In the genomic region with DNA sequence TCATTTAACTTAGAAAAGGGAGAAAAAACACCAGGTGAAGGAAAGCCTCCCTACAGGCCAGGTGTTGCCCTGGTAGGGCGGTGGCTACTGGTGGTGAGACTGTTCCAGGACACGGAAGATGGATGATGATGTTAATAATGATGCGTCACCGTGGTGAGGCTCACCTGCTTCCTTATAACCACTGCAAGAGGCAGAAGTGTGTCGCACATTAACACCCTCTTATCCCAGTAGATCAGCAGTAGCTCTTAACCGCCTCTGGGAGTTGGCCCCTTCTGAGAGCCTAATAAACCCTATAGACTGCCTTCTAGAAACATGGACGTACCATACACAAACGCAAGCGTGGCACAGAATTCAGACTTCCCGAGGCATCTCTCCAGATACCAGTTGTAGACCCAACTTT, we compare ENCODE assay signal across 18 cellular contexts. TPM values are rescaled to one million over a fixed set of nuclear protein-coding genes. Genes with fewer than 3 reads are reported as not detected.
DNase-seq lines count a peak whose midpoint lies in the region; ATAC-seq, FAIRE-seq and TF ChIP-seq lines count a peak whose summit lies in the region.
"Had no signal": no experiment of that assay in that cellular context is flagged by ENCODE, and none has a peak within 500 bp of the region (broad histone marks: within the 10 kb centered on the region; RNA-seq: fewer than 3 reads in every experiment).

No MANE protein-coding gene starts in this region.

- H3K4ac ChIP-seq in mesendoderm (ENCODE audit: low read depth, low read length), result no peak overlapping the region

- WGBS in HepG2 (ENCODE audit: low lambda C conversion rate), result 96% methylated on average over 10 of the region's 10 CpGs
- WGBS in right lobe of liver (ENCODE audit: insufficient coverage, low coverage, low lambda C conversion rate, missing lambda C conversion rate), result 96% methylated on average over 4 of the region's 10 CpGs
- WGBS in mesendoderm (ENCODE audit: extremely low coverage, insufficient coverage, low lambda C conversion rate), result no CpG with 5 or more reads among the region's 10 CpGs

- DNase-seq in HepG2 (ENCODE audit: low spot score), result no peak
- DNase-seq in right lobe of liver, result no peak
- DNase-seq in activated T-helper 1 cell treated with anti-CD3 and anti-CD28 coated beads, Interleukin-12 subunit alpha, Interleukin-12 subunit beta, Interleukin-2, Interleukin-4 antibody, amounts not matched to agents 30 ng/mL and 10 ng/mL and 1 ng/mL, durations not matched to agents 14 hours and 24 hours and 36 hours (ENCODE audit: low spot score), result no peak
- DNase-seq in kidney tubule cell (ENCODE audit: low spot score), result peak; percentile 55
- DNase-seq in type B pancreatic cell (ENCODE audit: extremely low spot score, unreplicated experiment), result no peak
- no peak for DNase-seq in NK-92 treated with Interleukin-12 subunit alpha and Interleukin-12 subunit beta, amount 100 ng/mL, for 24 hours (lab: John Stamatoyannopoulos, UW)
- DNase-seq in mesendoderm, result no peak
- DNase-seq in NCI-H2227 (lab: John Stamatoyannopoulos, UW; ENCODE audit: unreplicated experiment), result no peak
- DNase-seq: AML-193; effector memory CD4-positive, alpha-beta T cell; foreskin fibroblast; MG63; midbrain; T1000 had no signal

- H3K4me3 Mint-ChIP-seq in activated T-helper 1 cell treated with anti-CD3 and anti-CD28 coated beads, Interleukin-12 subunit alpha, Interleukin-12 subunit beta, Interleukin-2, Interleukin-4 antibody, amounts not matched to agents 30 ng/mL and 10 ng/mL and 1 ng/mL, durations not matched to agents 14 hours and 24 hours and 36 hours, result no peak overlapping the region
- H3K4me3 Mint-ChIP-seq in type B pancreatic cell, result no peak overlapping the region

- H3K9ac ChIP-seq in HepG2 (ENCODE audit: insufficient read depth, low read depth, low read length) (no peak overlapping the region), mesendoderm (ENCODE audit: low read length) (no peak overlapping the region)

- H3K9me3 Mint-ChIP-seq in activated T-helper 1 cell treated with anti-CD3 and anti-CD28 coated beads, Interleukin-12 subunit alpha, Interleukin-12 subunit beta, Interleukin-2, Interleukin-4 antibody, amounts not matched to agents 30 ng/mL and 10 ng/mL and 1 ng/mL, durations not matched to agents 14 hours and 24 hours and 36 hours, result no peaks in the 10 kb centered on the region
- H3K9me3 Mint-ChIP-seq in type B pancreatic cell, result no peaks in the 10 kb centered on the region

- H3K79me1 ChIP-seq in mesendoderm (ENCODE audit: low read length), result peaks cover 18% of the 10 kb centered on the region

- TF ChIP-seq EP300 in HepG2 (IDR thresholded peaks at IDR 0.05; ENCODE audit: low read depth in 2 of 2, low read length in 2 of 2) (no peak), HepG2 (CRISPR knock-in tag; IDR thresholded peaks at IDR 0.05; ENCODE audit: borderline replicate concordance) (no peak)

- H3K4me1 Mint-ChIP-seq in activated T-helper 1 cell treated with anti-CD3 and anti-CD28 coated beads, Interleukin-12 subunit alpha, Interleukin-12 subunit beta, Interleukin-2, Interleukin-4 antibody, amounts not matched to agents 30 ng/mL and 10 ng/mL and 1 ng/mL, durations not matched to agents 14 hours and 24 hours and 36 hours (ENCODE audit: low read depth), result peaks cover 39% of the 10 kb centered on the region
- H3K4me1 Mint-ChIP-seq in type B pancreatic cell (ENCODE audit: unreplicated experiment), result peaks cover 18% of the 10 kb centered on the region

- TF ChIP-seq POLR2A in HepG2 (IDR thresholded peaks at IDR 0.05; ENCODE audit: insufficient read depth in 1 of 2, low read depth in 2 of 2, low read length in 2 of 2) (no peak), right lobe of liver (IDR thresholded peaks at IDR 0.05) (no peak)

- BruUV-seq in HepG2 (replicated peaks; lab: Mats Ljungman, UMichigan), result no TSS peak

- CTCF ChIA-PET in HepG2 (lab: Yijun Ruan, JAX; ENCODE audit: low intra/inter-chr PET ratio, low total read pairs), result no interaction called here

- no peak overlapping the region for H2BK120ac ChIP-seq in mesendoderm (ENCODE audit: low read depth, low read length)

- H3K36me3 Mint-ChIP-seq in activated T-helper 1 cell treated with anti-CD3 and anti-CD28 coated beads, Interleukin-12 subunit alpha, Interleukin-12 subunit beta, Interleukin-2, Interleukin-4 antibody, amounts not matched to agents 30 ng/mL and 10 ng/mL and 1 ng/mL, durations not matched to agents 14 hours and 24 hours and 36 hours (ENCODE audit: low read depth), result peaks cover 12% of the 10 kb centered on the region
- peaks cover 5% of the 10 kb centered on the region for H3K36me3 Mint-ChIP-seq in type B pancreatic cell

- in situ Hi-C loops in HepG2 (cut with HindIII; ENCODE audit: extremely low pct_ligation_motif_present, low pct_unique_long_range_greater_than_20kb), result no loop called here

- no peaks in the 10 kb centered on the region for H3K27me3 Mint-ChIP-seq in activated T-helper 1 cell treated with anti-CD3 and anti-CD28 coated beads, Interleukin-12 subunit alpha, Interleukin-12 subunit beta, Interleukin-2, Interleukin-4 antibody, amounts not matched to agents 30 ng/mL and 10 ng/mL and 1 ng/mL, durations not matched to agents 14 hours and 24 hours and 36 hours (ENCODE audit: insufficient read depth)
- H3K27me3 Mint-ChIP-seq in type B pancreatic cell, result no peaks in the 10 kb centered on the region

- no peak overlapping the region for H2BK15ac ChIP-seq in mesendoderm (replicated peaks; ENCODE audit: low read depth)

- H3K36me3 ChIP-seq in HepG2 (replicated peaks in 1 of 2; ENCODE audit: control insufficient read depth in 1 of 2, insufficient read depth in 2 of 2, low read length in 2 of 2) (peaks cover 20 to 52% of the 10 kb centered on the region in 2 experiments), right lobe of liver (peaks cover 0 to 27% (median 11%) of the 10 kb centered on the region in 4 donors), mesendoderm (ENCODE audit: control insufficient read depth, insufficient read depth, low read length) (peaks cover 1% of the 10 kb centered on the region)

- no peak for TF ChIP-seq RAD21 in HepG2 (CRISPR knock-in tag; IDR thresholded peaks at IDR 0.05)

- no peak overlapping the region for H2AFZ ChIP-seq in HepG2 (ENCODE audit: low read length)

- no peak overlapping the region for H3K27ac ChIP-seq in HepG2 (ENCODE audit: extremely low read length, insufficient read depth, low read length)
- no peak overlapping the region for H3K27ac ChIP-seq in right lobe of liver
- no peak overlapping the region for H3K27ac ChIP-seq in mesendoderm (ENCODE audit: low read depth, low read length)
- H3K27ac ChIP-seq: SJSA1 had no signal

- H3K79me2 ChIP-seq in HepG2 (ENCODE audit: insufficient read depth, low read length), result peaks cover 77% of the 10 kb centered on the region
- H3K79me2 ChIP-seq in mesendoderm (ENCODE audit: control insufficient read depth, insufficient read depth, low read length), result peaks cover 49% of the 10 kb centered on the region

- no peak overlapping the region for H2AK5ac ChIP-seq in mesendoderm (ENCODE audit: low read length)

- H3K4me3 ChIP-seq in HepG2 (replicated peaks in 1 of 3; ENCODE audit: insufficient read depth in 1 of 3, low read depth in 2 of 3, low read length in 3 of 3) (no peak overlapping the region), right lobe of liver (no peak overlapping the region), mesendoderm (ENCODE audit: low read length) (no peak overlapping the region)
- H3K4me3 ChIP-seq: MG63, SJSA1 had no signal

- H4K8ac ChIP-seq in mesendoderm (ENCODE audit: low read depth, low read length), result no peak overlapping the region

- no peak overlapping the region for H3K4me2 ChIP-seq in HepG2 (ENCODE audit: low read depth, low read length)
- H3K4me2 ChIP-seq in mesendoderm (ENCODE audit: low read length), result no peak overlapping the region

- no peak overlapping the region for H3K23ac ChIP-seq in mesendoderm (ENCODE audit: low read length)

- H3K4me1 ChIP-seq in HepG2 (ENCODE audit: insufficient read depth, low read length) (peaks cover 24% of the 10 kb centered on the region), right lobe of liver (no peaks in the 10 kb centered on the region), mesendoderm (ENCODE audit: control insufficient read depth, low read depth, low read length) (no peaks in the 10 kb centered on the region)
- H3K4me1 ChIP-seq: SJSA1 had no signal

- H4K20me1 ChIP-seq in HepG2 (ENCODE audit: insufficient read depth, low read length), result peaks cover 24% of the 10 kb centered on the region

- no peak overlapping the region for H3K56ac ChIP-seq in mesendoderm (ENCODE audit: low read length)

- TF ChIP-seq CTCF in HepG2 (CRISPR knock-in tag; IDR thresholded peaks at IDR 0.05) (no peak), right lobe of liver (IDR thresholded peaks at IDR 0.05) (no peak), type B pancreatic cell (conservative IDR thresholded peaks at IDR 0.05) (no peak)

- no peak overlapping the region for H3K18ac ChIP-seq in mesendoderm (ENCODE audit: low read length)

- intact Hi-C loops in HepG2 (cut with micrococcal nuclease; ENCODE audit: unreplicated experiment), result no loop called here
- intact Hi-C loops in right lobe of liver (cut with DNase I), result no loop called here
- intact Hi-C loops in activated T-helper 1 cell treated with anti-CD3 and anti-CD28 coated beads, Interleukin-12 subunit alpha, Interleukin-12 subunit beta, Interleukin-2, Interleukin-4 antibody, amounts not matched to agents 30 ng/mL and 10 ng/mL and 1 ng/mL, durations not matched to agents 14 hours and 24 hours and 36 hours (cut with micrococcal nuclease), result no loop called here

- ATAC-seq in HepG2, result no peak
- no peak for ATAC-seq in right lobe of liver

- POLR2A ChIA-PET in HepG2 (lab: Yijun Ruan, JAX), result no interaction called here

- H3K27me3 ChIP-seq in HepG2 (ENCODE audit: control insufficient read depth in 1 of 2, insufficient read depth in 2 of 2, low read length in 2 of 2) (no peaks in the 10 kb centered on the region), right lobe of liver (no peaks in the 10 kb centered on the region), mesendoderm (ENCODE audit: insufficient read depth, low read length, poor library complexity) (no peaks in the 10 kb centered on the region)
- H3K27me3 ChIP-seq: MG63, SJSA1 had no signal

- no peak for FAIRE-seq in HepG2 (lab: Jason Lieb, UNC)

- H3K9me3 ChIP-seq in HepG2 (ENCODE audit: low read length) (no peaks in the 10 kb centered on the region), right lobe of liver (no peaks in the 10 kb centered on the region)
- H3K9me3 ChIP-seq: MG63, SJSA1 had no signal

- no peak overlapping the region for H2BK5ac ChIP-seq in mesendoderm (ENCODE audit: low read length)

- no peak overlapping the region for H4K5ac ChIP-seq in mesendoderm (ENCODE audit: low read length)

- peak overlapping the region; percentile 72 for H3K27ac Mint-ChIP-seq in activated T-helper 1 cell treated with anti-CD3 and anti-CD28 coated beads, Interleukin-12 subunit alpha, Interleukin-12 subunit beta, Interleukin-2, Interleukin-4 antibody, amounts not matched to agents 30 ng/mL and 10 ng/mL and 1 ng/mL, durations not matched to agents 14 hours and 24 hours and 36 hours
- H3K27ac Mint-ChIP-seq in type B pancreatic cell, result peak overlapping the region; percentile 85

RNA-seq across cellular contexts. Expression of gene BFAR, which starts 7.8 kb away (rescaled TPM):
- 96.9 and 98.2 TPM in 2 replicates for total RNA-seq in HepG2 (2016; rRNA removed; fragmentation: Illumina TruSeq; extraction: Trizol)
- total RNA-seq in HepG2 (2016; cell fraction: cytosol; rRNA removed; fragmentation: Illumina TruSeq; extraction: Trizol; ENCODE audit: low read depth), result 35.9 and 40.9 TPM in 2 replicates
- 88.6 and 96.1 TPM in 2 replicates for total RNA-seq in HepG2 (2016; cell fraction: insoluble cytoplasmic fraction; rRNA removed; fragmentation: Illumina TruSeq; extraction: Trizol)
- 89.4 and 93.4 TPM in 2 replicates for total RNA-seq in HepG2 (2016; cell fraction: membrane; rRNA removed; fragmentation: Illumina TruSeq; extraction: Trizol)
- total RNA-seq in HepG2 (2016; cell fraction: nucleus; rRNA removed; fragmentation: Illumina TruSeq; extraction: Trizol), result 68.6 and 78.4 TPM in 2 replicates
- polyA plus RNA-seq in HepG2 (2011; rRNA removed), result 91.6 and 120 TPM in 2 replicates
- 104 and 117 TPM in 2 replicates for polyA plus RNA-seq in HepG2 (2011; cell fraction: cytosol; rRNA removed)
- polyA plus RNA-seq in HepG2 (2011; cell fraction: nucleus; rRNA removed), result 33.4 and 38.4 TPM in 2 replicates
- polyA plus RNA-seq in HepG2 (2012), result 101 and 126 TPM in 2 replicates
- polyA plus RNA-seq in HepG2 (2016; cell fraction: cytosol; fragmentation: Illumina TruSeq; extraction: Trizol; ENCODE audit: low read depth), result 37.6 and 38.7 TPM in 2 replicates
- 100 and 109 TPM in 2 replicates for polyA plus RNA-seq in HepG2 (2016; cell fraction: insoluble cytoplasmic fraction; fragmentation: Illumina TruSeq; extraction: Trizol; ENCODE audit: low read depth)
- 80.8 and 84.4 TPM in 2 replicates for polyA plus RNA-seq in HepG2 (2016; cell fraction: membrane; fragmentation: Illumina TruSeq; extraction: Trizol; ENCODE audit: low read depth)
- polyA plus RNA-seq in HepG2 (2016; cell fraction: nucleus; fragmentation: Illumina TruSeq; extraction: Trizol; ENCODE audit: insufficient read depth, low read depth), result 99.3 and 101 TPM in 2 replicates
- 84.9 and 154 TPM in 2 replicates for polyA minus RNA-seq in HepG2 (2011; rRNA and poly(A)+ RNA removed; ENCODE audit: low replicate concordance)
- polyA minus RNA-seq in HepG2 (2011; cell fraction: cytosol; rRNA and poly(A)+ RNA removed), result 73.7 and 80.7 TPM in 2 replicates
- polyA minus RNA-seq in HepG2 (2011; cell fraction: nucleus; rRNA and poly(A)+ RNA removed), result 75.8 and 77.7 TPM in 2 replicates
- 10 to 100 TPM; 17.4 to 31.2 (median 22.9) TPM for total RNA-seq in right lobe of liver
- total RNA-seq in activated T-helper 1 cell treated with anti-CD3 and anti-CD28 coated beads, Interleukin-12 subunit alpha, Interleukin-12 subunit beta, Interleukin-2, Interleukin-4 antibody, amounts not matched to agents 30 ng/mL and 10 ng/mL and 1 ng/mL, durations not matched to agents 14 hours and 24 hours and 36 hours, result 59.8 and 64.8 TPM in 2 replicates
- total RNA-seq in type B pancreatic cell (ENCODE audit: low replicate concordance), result 49.1 and 67.6 TPM in 2 replicates
- polyA plus RNA-seq in mesendoderm (2013, experiment 1 of 2), result 80.3 TPM
- polyA plus RNA-seq in mesendoderm (2013, experiment 2 of 2), result 78.7 TPM

RNA-seq across cellular contexts. Expression of gene PARN, which starts 10.5 kb away (rescaled TPM):
- 47.6 and 54.8 TPM in 2 replicates for total RNA-seq in HepG2 (2016; rRNA removed; fragmentation: Illumina TruSeq; extraction: Trizol)
- total RNA-seq in HepG2 (2016; cell fraction: cytosol; rRNA removed; fragmentation: Illumina TruSeq; extraction: Trizol; ENCODE audit: low read depth), result 25.3 and 26.1 TPM in 2 replicates
- 46.1 and 54.7 TPM in 2 replicates for total RNA-seq in HepG2 (2016; cell fraction: insoluble cytoplasmic fraction; rRNA removed; fragmentation: Illumina TruSeq; extraction: Trizol)
- total RNA-seq in HepG2 (2016; cell fraction: membrane; rRNA removed; fragmentation: Illumina TruSeq; extraction: Trizol), result 22.1 and 23.9 TPM in 2 replicates
- 57.0 and 57.3 TPM in 2 replicates for total RNA-seq in HepG2 (2016; cell fraction: nucleus; rRNA removed; fragmentation: Illumina TruSeq; extraction: Trizol)
- 11.7 and 13.3 TPM in 2 replicates for polyA plus RNA-seq in HepG2 (2011; rRNA removed)
- polyA plus RNA-seq in HepG2 (2011; cell fraction: cytosol; rRNA removed), result 7.3 and 10.1 TPM in 2 replicates
- 21.8 and 27.8 TPM in 2 replicates for polyA plus RNA-seq in HepG2 (2011; cell fraction: nucleus; rRNA removed)
- polyA plus RNA-seq in HepG2 (2012), result 25.7 and 33.7 TPM in 2 replicates
- 4.9 and 5.1 TPM in 2 replicates for polyA plus RNA-seq in HepG2 (2016; cell fraction: cytosol; fragmentation: Illumina TruSeq; extraction: Trizol; ENCODE audit: low read depth)
- polyA plus RNA-seq in HepG2 (2016; cell fraction: insoluble cytoplasmic fraction; fragmentation: Illumina TruSeq; extraction: Trizol; ENCODE audit: low read depth), result 52.1 and 52.5 TPM in 2 replicates
- polyA plus RNA-seq in HepG2 (2016; cell fraction: membrane; fragmentation: Illumina TruSeq; extraction: Trizol; ENCODE audit: low read depth), result 10.4 and 12.2 TPM in 2 replicates
- polyA plus RNA-seq in HepG2 (2016; cell fraction: nucleus; fragmentation: Illumina TruSeq; extraction: Trizol; ENCODE audit: insufficient read depth, low read depth), result 43.6 and 48.8 TPM in 2 replicates
- polyA minus RNA-seq in HepG2 (2011; rRNA and poly(A)+ RNA removed; ENCODE audit: low replicate concordance), result 17.2 and 35.9 TPM in 2 replicates
- polyA minus RNA-seq in HepG2 (2011; cell fraction: cytosol; rRNA and poly(A)+ RNA removed), result 18.8 and 27.2 TPM in 2 replicates
- polyA minus RNA-seq in HepG2 (2011; cell fraction: nucleus; rRNA and poly(A)+ RNA removed), result 66.4 and 70.1 TPM in 2 replicates
- 10 to 100 TPM; 12.1 to 28.0 (median 15.6) TPM for total RNA-seq in right lobe of liver
- total RNA-seq in activated T-helper 1 cell treated with anti-CD3 and anti-CD28 coated beads, Interleukin-12 subunit alpha, Interleukin-12 subunit beta, Interleukin-2, Interleukin-4 antibody, amounts not matched to agents 30 ng/mL and 10 ng/mL and 1 ng/mL, durations not matched to agents 14 hours and 24 hours and 36 hours, result 54.2 and 55.4 TPM in 2 replicates
- total RNA-seq in type B pancreatic cell (ENCODE audit: low replicate concordance), result 26.1 and 29.2 TPM in 2 replicates
- polyA plus RNA-seq in mesendoderm (2013, experiment 1 of 2), result 40.6 TPM
- polyA plus RNA-seq in mesendoderm (2013, experiment 2 of 2), result 40.1 TPM

RNA-seq across cellular contexts. Expression of gene PLA2G10, which starts 53.6 kb away (rescaled TPM):
- total RNA-seq in HepG2 (2016; rRNA removed; fragmentation: Illumina TruSeq; extraction: Trizol), result not detected in 2 replicates
- total RNA-seq in HepG2 (2016; cell fraction: cytosol; rRNA removed; fragmentation: Illumina TruSeq; extraction: Trizol; ENCODE audit: low read depth), result not detected in 2 replicates
- total RNA-seq in HepG2 (2016; cell fraction: insoluble cytoplasmic fraction; rRNA removed; fragmentation: Illumina TruSeq; extraction: Trizol), result not detected in 2 replicates
- not detected in 2 replicates for total RNA-seq in HepG2 (2016; cell fraction: membrane; rRNA removed; fragmentation: Illumina TruSeq; extraction: Trizol)
- total RNA-seq in HepG2 (2016; cell fraction: nucleus; rRNA removed; fragmentation: Illumina TruSeq; extraction: Trizol), result not detected in 2 replicates
- not detected in 2 replicates for polyA plus RNA-seq in HepG2 (2011; rRNA removed)
- 0.05 TPM in 1 of 2 replicates, not detected in the other for polyA plus RNA-seq in HepG2 (2011; cell fraction: cytosol; rRNA removed)
- polyA plus RNA-seq in HepG2 (2011; cell fraction: nucleus; rRNA removed), result not detected in 2 replicates
- polyA plus RNA-seq in HepG2 (2012), result not detected in 2 replicates
- not detected in 2 replicates for polyA plus RNA-seq in HepG2 (2016; cell fraction: cytosol; fragmentation: Illumina TruSeq; extraction: Trizol; ENCODE audit: low read depth)
- not detected in 2 replicates for polyA plus RNA-seq in HepG2 (2016; cell fraction: insoluble cytoplasmic fraction; fragmentation: Illumina TruSeq; extraction: Trizol; ENCODE audit: low read depth)
- polyA plus RNA-seq in HepG2 (2016; cell fraction: membrane; fragmentation: Illumina TruSeq; extraction: Trizol; ENCODE audit: low read depth), result not detected in 2 replicates
- not detected in 2 replicates for polyA plus RNA-seq in HepG2 (2016; cell fraction: nucleus; fragmentation: Illumina TruSeq; extraction: Trizol; ENCODE audit: insufficient read depth, low read depth)
- polyA minus RNA-seq in HepG2 (2011; rRNA and poly(A)+ RNA removed; ENCODE audit: low replicate concordance), result not detected in 2 replicates
- polyA minus RNA-seq in HepG2 (2011; cell fraction: cytosol; rRNA and poly(A)+ RNA removed), result not detected in 2 replicates
- polyA minus RNA-seq in HepG2 (2011; cell fraction: nucleus; rRNA and poly(A)+ RNA removed), result not detected in 2 replicates
- not detected for total RNA-seq in right lobe of liver
- not detected in 2 replicates for total RNA-seq in activated T-helper 1 cell treated with anti-CD3 and anti-CD28 coated beads, Interleukin-12 subunit alpha, Interleukin-12 subunit beta, Interleukin-2, Interleukin-4 antibody, amounts not matched to agents 30 ng/mL and 10 ng/mL and 1 ng/mL, durations not matched to agents 14 hours and 24 hours and 36 hours
- 1.3 TPM in 1 of 2 replicates, not detected in the other for total RNA-seq in type B pancreatic cell (ENCODE audit: low replicate concordance)
- polyA plus RNA-seq in mesendoderm (2013, experiment 1 of 2), result 0.13 TPM
- polyA plus RNA-seq in mesendoderm (2013, experiment 2 of 2), result 0.15 TPM
- total RNA-seq: Daoy, pulmonary artery endothelial cell, SJSA1, temporal lobe had no signal
